In the genomic region with DNA sequence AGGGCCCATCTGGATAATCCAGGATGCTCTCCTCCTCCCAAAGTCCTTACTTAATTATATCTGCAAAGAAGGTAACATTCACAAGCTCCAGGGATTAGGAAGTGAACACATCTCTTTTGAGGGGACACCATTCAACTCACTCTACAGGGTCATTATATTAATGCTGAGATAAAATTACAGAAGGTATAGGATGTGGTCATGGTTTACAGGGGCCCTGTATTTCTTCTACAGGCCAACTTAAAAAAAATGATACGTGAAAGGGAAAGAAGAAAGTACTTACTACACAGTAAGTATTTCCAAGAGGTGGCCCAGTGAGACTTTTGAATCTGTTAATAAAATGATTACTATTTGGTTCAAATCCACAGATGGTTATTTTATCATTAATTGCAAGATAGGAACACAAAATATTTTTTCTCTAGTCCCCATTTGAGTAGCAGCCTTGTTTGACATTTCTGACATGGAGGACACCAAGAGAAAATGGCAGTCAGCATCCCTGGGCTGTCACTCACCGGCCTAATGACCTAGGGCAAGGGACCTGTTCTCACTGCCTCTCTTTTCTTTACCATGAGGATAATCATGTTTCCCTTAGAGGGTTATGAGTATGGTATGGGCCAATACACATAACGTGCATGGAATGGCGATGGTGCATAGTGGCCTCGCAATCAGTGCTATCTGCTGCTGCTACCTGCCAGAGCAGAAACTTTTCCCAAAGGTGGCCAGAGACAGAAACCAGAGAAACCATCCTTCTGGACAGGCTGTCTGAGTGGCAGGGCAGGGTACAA, we compare ENCODE assay signal across 1 cellular context.
TF ChIP-seq lines count a peak whose summit lies in the region.

No MANE protein-coding gene starts in this region.

TF ChIP-seq in endothelial cell of umbilical vein, 7 proteins besides CTCF, POLR2A, EP300 and RAD21:
- TF ChIP-seq POLR2AphosphoS5 (IDR thresholded peaks at IDR 0.05; ENCODE audit: insufficient read depth, low read depth, low read length) (no peak), MYC (IDR thresholded peaks at IDR 0.05; ENCODE audit: low read depth, low read length) (no peak), JUN (IDR thresholded peaks at IDR 0.05; ENCODE audit: borderline replicate concordance, insufficient read depth, insufficient read length, low read depth) (no peak), EZH2 (IDR thresholded peaks at IDR 0.05; ENCODE audit: borderline replicate concordance, low read depth, low read length, severe bottlenecking) (no peak), FOS (IDR thresholded peaks at IDR 0.05; ENCODE audit: borderline replicate concordance, insufficient read depth, low read length) (no peak), GATA2 (IDR thresholded peaks at IDR 0.05; ENCODE audit: insufficient read depth, insufficient read length, low read depth, low read length) (no peak)
